27 cellular contexts compared by ENCODE assay signal in genomic region chr5:10723519-10723918, GRCh38. TPM values are rescaled to one million over a fixed set of nuclear protein-coding genes. Genes with fewer than 3 reads are reported as not detected.
A peak's percentile ranks its signal among the peaks of the same experiment; 100 is the strongest.
DNase-seq lines count a peak whose midpoint lies in the region; ATAC-seq, FAIRE-seq and TF ChIP-seq lines count a peak whose summit lies in the region.
"Had no signal": no experiment of that assay in that cellular context is flagged by ENCODE, and none has a peak within 500 bp of the region (broad histone marks: within the 10 kb centered on the region; RNA-seq: fewer than 3 reads in every experiment).

No MANE protein-coding gene starts in this region.

- no peaks in the 10 kb centered on the region for H3K9me2 ChIP-seq in SK-N-SH

- no peak overlapping the region for H3K4me3 Mint-ChIP-seq in T-cell
- no peak overlapping the region for H3K4me3 Mint-ChIP-seq in stimulated activated naive CD8-positive, alpha-beta T cell treated with anti-CD3 and anti-CD28 coated beads, Interleukin-15, amount 100 ng/mL, for 72 hours
- H3K4me3 Mint-ChIP-seq: CD14-positive monocyte; CD8-positive, alpha-beta memory T cell had no signal

- H4K5ac ChIP-seq in IMR-90 (ENCODE audit: low read depth, low read length), result no peak overlapping the region

- TF ChIP-seq POLR2A in IMR-90 (IDR thresholded peaks at IDR 0.05; ENCODE audit: low read depth, low read length), result no peak

- peak overlapping the region; percentile 38; the same call in 1 of the 2 replicates for H2BK120ac ChIP-seq in IMR-90 (ENCODE audit: low read depth, low read length)

- POLR2A ChIA-PET in SK-N-SH (lab: Yijun Ruan, JAX) (no interaction called here), IMR-90 (lab: Charles Lee; ENCODE audit: unreplicated experiment) (no interaction called here), T-cell (lab: Charles Lee) (no interaction called here)

- no peak for DNase-seq in SK-N-SH
- no peak for DNase-seq in IMR-90
- DNase-seq in ascending aorta (ENCODE audit: low spot score in 2 of 2), result no peak
- DNase-seq in pancreas, result no peak
- DNase-seq in T-cell, result no peak
- no peak for DNase-seq in stimulated activated naive CD8-positive, alpha-beta T cell treated with anti-CD3 and anti-CD28 coated beads, Interleukin-15, amount 100 ng/mL, for 72 hours
- DNase-seq in foreskin fibroblast, result no peak
- DNase-seq: ACHN; BE2C; CD8-positive, alpha-beta memory T cell; DMS79 treated with DMSO at 0.1 percent for 48 hours; KBM-7; MM.1S; NCI-H1048; NCI-H1417; NCI-H1694; NCI-H2081; NCI-H2227 treated with DMSO at 0.1 percent for 48 hours; NCI-H526 treated with DMSO at 0.1 percent for 48 hours; Peyer's patch had no signal

- peak overlapping the region; percentile 20; the same call in 2 of the 3 replicates for H2BK15ac ChIP-seq in IMR-90 (ENCODE audit: low read depth, low read length)

- H3K79me1 ChIP-seq in IMR-90 (ENCODE audit: low read depth in 1 of 2, low read length in 2 of 2), result peaks cover 51 to 82% of the 10 kb centered on the region in 2 experiments

- no peak overlapping the region for H3K27ac Mint-ChIP-seq in T-cell
- H3K27ac Mint-ChIP-seq in stimulated activated naive CD8-positive, alpha-beta T cell treated with anti-CD3 and anti-CD28 coated beads, Interleukin-15, amount 100 ng/mL, for 72 hours, result peak overlapping the region in 1 of 2 donors; percentile 16
- H3K27ac Mint-ChIP-seq: CD8-positive, alpha-beta memory T cell had no signal

- peaks cover 32% of the 10 kb centered on the region for H3K9me1 ChIP-seq in IMR-90 (ENCODE audit: insufficient read depth, low read length)

- no peak overlapping the region for H2AFZ ChIP-seq in SK-N-SH (ENCODE audit: low read depth)
- H2AFZ ChIP-seq in IMR-90 (replicated peaks; ENCODE audit: low read length, poor library complexity), result no peak overlapping the region

- H3K79me2 ChIP-seq in SK-N-SH (ENCODE audit: insufficient read depth), result peaks cover 37% of the 10 kb centered on the region

- H3K27me3 ChIP-seq in SK-N-SH (ENCODE audit: insufficient read depth), result no peaks in the 10 kb centered on the region
- no peaks in the 10 kb centered on the region for H3K27me3 ChIP-seq in IMR-90 (ENCODE audit: control insufficient read depth, insufficient read depth, low read length)
- H3K27me3 ChIP-seq in ascending aorta, result no peaks in the 10 kb centered on the region
- no peaks in the 10 kb centered on the region for H3K27me3 ChIP-seq in pancreas
- H3K27me3 ChIP-seq: BE2C, Peyer's patch had no signal

- peaks cover 46% of the 10 kb centered on the region for H3K36me3 Mint-ChIP-seq in T-cell

- in situ Hi-C loops in IMR-90 (cut with MboI; ENCODE audit: low sequenced_read_pairs), result no loop called here

- H2AK5ac ChIP-seq in IMR-90 (ENCODE audit: low read depth, low read length), result no peak overlapping the region

- CTCF ChIA-PET in SK-N-SH (lab: Yijun Ruan, JAX), result interaction anchor here (1.4 kb wide), 1 partner anchor 16 kb away, joined by 3 read pairs; no protein-coding TSS in a partner anchor
- CTCF ChIA-PET in IMR-90 (lab: Yijun Ruan, JAX), result interaction anchor here (1.1 kb wide), 1 partner anchor 34 kb away, joined by 3 read pairs; no protein-coding TSS in a partner anchor
- CTCF ChIA-PET in T-cell (lab: Charles Lee), result no interaction called here

- H2BK5ac ChIP-seq in IMR-90 (ENCODE audit: low read depth, low read length, poor library complexity, severe bottlenecking), result no peak overlapping the region

- FAIRE-seq in pancreas (lab: Jason Lieb, UNC), result no peak
- FAIRE-seq: GM12892, GM19239, H54, HTR-8/SVneo had no signal

- H2BK20ac ChIP-seq in IMR-90 (ENCODE audit: low read depth, low read length), result no peak overlapping the region

- H4K20me1 ChIP-seq in SK-N-SH (ENCODE audit: insufficient read depth) (no peaks in the 10 kb centered on the region), IMR-90 (ENCODE audit: insufficient read depth, low read length) (peaks cover 6% of the 10 kb centered on the region; the same call in 1 of the 2 replicates)

- H3K23ac ChIP-seq in IMR-90 (ENCODE audit: low read depth, low read length), result peak overlapping the region; percentile 13; the same call in 1 of the 2 replicates

- peak overlapping the region; percentile 73; the same call in 1 of the 2 replicates for H3K4me2 ChIP-seq in SK-N-SH
- H3K4me2 ChIP-seq in IMR-90 (ENCODE audit: low read depth, low read length), result no peak overlapping the region

- dilution Hi-C loops in IMR-90 (cut with HindIII; ENCODE audit: low sequenced_read_pairs, unreplicated experiment), result no loop called here

- H3K9me3 ChIP-seq in SK-N-SH (no peaks in the 10 kb centered on the region), IMR-90 (ENCODE audit: control insufficient read depth, insufficient read depth, low read length) (no peaks in the 10 kb centered on the region), ascending aorta (no peaks in the 10 kb centered on the region), pancreas (no peaks in the 10 kb centered on the region)
- H3K9me3 ChIP-seq: BE2C, Peyer's patch had no signal

- no peak overlapping the region for H3K56ac ChIP-seq in IMR-90 (ENCODE audit: extremely low read depth, insufficient read depth, low read length)

- H3K18ac ChIP-seq in IMR-90 (ENCODE audit: low read depth, low read length), result no peak overlapping the region

- H4K8ac ChIP-seq in IMR-90 (ENCODE audit: low read depth in 2 of 2, low read length in 2 of 2), result no peak overlapping the region

- BruUV-seq in IMR-90 (replicated peaks; lab: Mats Ljungman, UMichigan), result no TSS peak

- no peaks in the 10 kb centered on the region for H3K27me3 Mint-ChIP-seq in T-cell
- H3K27me3 Mint-ChIP-seq in stimulated activated naive CD8-positive, alpha-beta T cell treated with anti-CD3 and anti-CD28 coated beads, Interleukin-15, amount 100 ng/mL, for 72 hours, result no peaks in the 10 kb centered on the region

- H3K4me1 Mint-ChIP-seq in T-cell, result peaks cover 10 to 19% (median 16%) of the 10 kb centered on the region in 3 donors
- peaks cover 24% of the 10 kb centered on the region for H3K4me1 Mint-ChIP-seq in stimulated activated naive CD8-positive, alpha-beta T cell treated with anti-CD3 and anti-CD28 coated beads, Interleukin-15, amount 100 ng/mL, for 72 hours

- no peak for TF ChIP-seq RAD21 in SK-N-SH (IDR thresholded peaks at IDR 0.05; ENCODE audit: low read length)
- no peak for TF ChIP-seq RAD21 in IMR-90 (IDR thresholded peaks at IDR 0.05; ENCODE audit: low read length)

- peaks cover 36% of the 10 kb centered on the region for H3F3A ChIP-seq in SK-N-SH (replicated peaks; ENCODE audit: insufficient read depth)

- intact Hi-C loops in IMR-90 (cut with micrococcal nuclease) (no loop called here), ascending aorta (cut with DNase I) (no loop called here), pancreas (cut with DNase I) (no loop called here)

- no peak overlapping the region for H4K91ac ChIP-seq in IMR-90 (ENCODE audit: insufficient read depth, low read depth, low read length)

- H3K27ac ChIP-seq in SK-N-SH (ENCODE audit: low read depth in 2 of 2, low read length in 1 of 2) (peak overlapping the region in 1 of 2 experiments; percentile 94; a peak in 1 of 4 replicates), IMR-90 (ENCODE audit: insufficient read depth, low read length) (no peak overlapping the region), ascending aorta (peak overlapping the region; percentile 82 to 91), pancreas (peak overlapping the region in 3 of 4 donors; percentile 80 to 95 (median 91))
- H3K27ac ChIP-seq: 22Rv1, Peyer's patch had no signal

- H3K36me3 ChIP-seq in SK-N-SH (replicated peaks in 1 of 2; ENCODE audit: control insufficient read depth in 1 of 2, insufficient read depth in 2 of 2, low read length in 1 of 2) (peaks cover 0 to 21% of the 10 kb centered on the region in 2 experiments), IMR-90 (ENCODE audit: control insufficient read depth, insufficient read depth, low read length) (peaks cover 9% of the 10 kb centered on the region), ascending aorta (peaks cover 0 to 7% of the 10 kb centered on the region in 2 donors), pancreas (peaks cover 0 to 4% (median 0%) of the 10 kb centered on the region in 3 donors)
- H3K36me3 ChIP-seq: BE2C had no signal

- no peaks in the 10 kb centered on the region for H3K9me3 Mint-ChIP-seq in T-cell
- H3K9me3 Mint-ChIP-seq in stimulated activated naive CD8-positive, alpha-beta T cell treated with anti-CD3 and anti-CD28 coated beads, Interleukin-15, amount 100 ng/mL, for 72 hours, result no peaks in the 10 kb centered on the region
- H3K9me3 Mint-ChIP-seq: CD14-positive monocyte; CD8-positive, alpha-beta memory T cell had no signal

- 100% methylated on average over 1 of the region's 1 CpG for WGBS in SK-N-SH (ENCODE audit: low lambda C conversion rate)
- WGBS in IMR-90 (ENCODE audit: extremely low coverage in 2 of 2, insufficient read length in 1 of 2), 2 experiments, result no CpG with 5 or more reads among the region's 1 CpG
- WGBS in pancreas, 2 donors, result 86 to 100% methylated on average over 1 of the region's 1 CpG

- H3K4me3 ChIP-seq in SK-N-SH (ENCODE audit: low read depth in 2 of 2, low read length in 1 of 2) (no peak overlapping the region), IMR-90 (ENCODE audit: insufficient read depth, low read depth, low read length) (no peak overlapping the region), ascending aorta (no peak overlapping the region), pancreas (no peak overlapping the region), foreskin fibroblast (ENCODE audit: low read depth in 1 of 2, low read length in 2 of 2) (no peak overlapping the region)
- H3K4me3 ChIP-seq: Peyer's patch had no signal

- H3K4ac ChIP-seq in IMR-90 (ENCODE audit: low read depth, low read length), result peak overlapping the region; percentile 5; the same call in 1 of the 2 replicates

- ATAC-seq in SK-N-SH treated with all-trans-retinoic acid at 6 μM for 48 hours, result no peak
- ATAC-seq in IMR-90 (ENCODE audit: low read depth), result no peak
- no peak for ATAC-seq in pancreas
- no peak for ATAC-seq in T-cell (replicated peaks in 1 of 4)
- no peak for ATAC-seq in stimulated activated naive CD8-positive, alpha-beta T cell treated with anti-CD3 and anti-CD28 coated beads, Interleukin-15, amount 100 ng/mL, for 72 hours

- peaks cover 4 to 25% of the 10 kb centered on the region in 2 experiments for H3K4me1 ChIP-seq in SK-N-SH (ENCODE audit: control insufficient read depth in 1 of 2, insufficient read depth in 2 of 2, low read depth in 1 of 2, low read length in 1 of 2)
- peaks cover 29% of the 10 kb centered on the region for H3K4me1 ChIP-seq in IMR-90 (ENCODE audit: control insufficient read depth, insufficient read depth, low read length)
- H3K4me1 ChIP-seq in ascending aorta, result peaks cover 7 to 26% of the 10 kb centered on the region in 2 donors
- peaks cover 39 to 56% (median 47%) of the 10 kb centered on the region in 3 donors for H3K4me1 ChIP-seq in pancreas
- H3K4me1 ChIP-seq: BE2C had no signal

- no peak overlapping the region for H3K14ac ChIP-seq in IMR-90 (replicated peaks; ENCODE audit: low read depth, low read length)

- no peak overlapping the region for H2AK9ac ChIP-seq in IMR-90 (replicated peaks; ENCODE audit: low read depth, low read length, poor library complexity)

- H3K9ac ChIP-seq in SK-N-SH (no peak overlapping the region), IMR-90 (ENCODE audit: low read depth, low read length) (no peak overlapping the region)

- no peak for TF ChIP-seq CTCF in SK-N-SH (IDR thresholded peaks at IDR 0.05)
- no peak for TF ChIP-seq CTCF in IMR-90 (conservative IDR thresholded peaks at IDR 0.05; ENCODE audit: low read depth, low read length)
- no peak for TF ChIP-seq CTCF in ascending aorta (IDR thresholded peaks at IDR 0.05)
- TF ChIP-seq CTCF in pancreas (IDR thresholded peaks at IDR 0.05), result no peak
- no peak for TF ChIP-seq CTCF in foreskin fibroblast (IDR thresholded peaks at IDR 0.05; ENCODE audit: low read depth, low read length)

- no peak for TF ChIP-seq EP300 in SK-N-SH (IDR thresholded peaks at IDR 0.05; ENCODE audit: borderline replicate concordance in 1 of 2, low read depth in 1 of 2, low read length in 1 of 2)

RNA-seq across cellular contexts. Expression of gene DAP, which starts 37.5 kb away (rescaled TPM):
- polyA plus RNA-seq in SK-N-SH (2012; rRNA removed) (60.3 and 78.2 TPM in 2 replicates), IMR-90 (2012; rRNA removed) (152 and 189 TPM in 2 replicates), pancreas (100 to 1,000 TPM in 1 of 2 donors, 10 to 100 TPM in 1; 68.3 to 102 TPM)
- polyA plus RNA-seq in SK-N-SH (2012; cell fraction: cytosol; rRNA removed), result 94.3 and 110 TPM in 2 replicates
- polyA plus RNA-seq in SK-N-SH (2012; cell fraction: nucleus; rRNA removed), result 49.0 and 49.4 TPM in 2 replicates
- total RNA-seq in IMR-90 (2012; rRNA removed) (44.4 and 49.6 TPM in 2 replicates), ascending aorta (117 TPM), pancreas (100 to 1,000 TPM; 124 to 183 (median 144) TPM), T-cell (10 to 100 TPM; 34.1 to 43.7 (median 36.3) TPM)
- 160 and 237 TPM in 2 replicates for polyA plus RNA-seq in IMR-90 (2012; cell fraction: cytosol; rRNA removed)
- polyA plus RNA-seq in IMR-90 (2012; cell fraction: nucleus; rRNA removed; ENCODE audit: low replicate concordance), result 88.2 and 89.8 TPM in 2 replicates

Comparison
In these comparisons a context has a peak if more than half of its experiments do, and no peak if none do; other contexts are left out.
1. CTCF ChIA-PET loops: an anchor here in SK-N-SH (1.4 kb wide) and IMR-90 (1.1 kb wide); none called in T-cell.